Comparison of ENCODE assay signal across 10 cellular contexts in genomic region chr17:69060835-69061234, GRCh38. TPM values are rescaled to one million over a fixed set of nuclear protein-coding genes. Genes with fewer than 3 reads are reported as not detected.
DNase-seq lines count a peak whose midpoint lies in the region; ATAC-seq and TF ChIP-seq lines count a peak whose summit lies in the region.
"Had no signal": no experiment of that assay in that cellular context is flagged by ENCODE, and none has a peak within 500 bp of the region (broad histone marks: within the 10 kb centered on the region; RNA-seq: fewer than 3 reads in every experiment).

Gene ABCA9 (minus strand): TSS chr17:69060927. CDS start chr17:69051126, 9,801 bp downstream.

- H3K9me3 ChIP-seq in testis, result no peaks in the 10 kb centered on the region
- H3K9me3 ChIP-seq: SJCRH30 had no signal

- peak within 1 kb of the TSS; percentile 18 to 23 for H3K4me3 ChIP-seq in testis
- H3K4me3 ChIP-seq: SJCRH30 had no signal

- H3K27ac ChIP-seq in testis, result peak within 1 kb of the TSS; percentile 40 to 81
- H3K27ac ChIP-seq: SJCRH30 had no signal

- peaks cover 23% of the 10 kb centered on the region for H3K4me1 ChIP-seq in testis
- H3K4me1 ChIP-seq: SJCRH30 had no signal

- no peak for TF ChIP-seq POLR2A in testis (IDR thresholded peaks at IDR 0.05)

- H3K27me3 ChIP-seq in testis, result no peaks in the 10 kb centered on the region
- H3K27me3 ChIP-seq: SJCRH30 had no signal

- TF ChIP-seq CTCF in testis (IDR thresholded peaks at IDR 0.05), result no peak

- WGBS in testis, 2 donors, result 27 to 32% methylated on average over 2 of the region's 2 CpGs

- no peak for ATAC-seq in GM21737 (IDR thresholded peaks at IDR 0.05; ENCODE audit: unreplicated experiment)

- H3K36me3 ChIP-seq in testis (ENCODE audit: low read depth, missing control alignments), result no peaks in the 10 kb centered on the region
- H3K36me3 ChIP-seq: SJCRH30 had no signal

- intact Hi-C loops in testis (cut with DNase I; ENCODE audit: low total_unique reads), result no loop called here

- peak; percentile 4 for DNase-seq in NCI-H69 (lab: John Stamatoyannopoulos, UW)
- DNase-seq in dermis blood vessel endothelial cell, result peak; percentile 75
- DNase-seq in mesenteric fat pad (ENCODE audit: low spot score), result no peak
- DNase-seq in testis, result peak; percentile 36
- DNase-seq in ureter (ENCODE audit: low spot score), result no peak
- DNase-seq in iPS-NIHi11 (ENCODE audit: low spot score), result no peak
- DNase-seq: NCI-H1105 treated with DMSO at 0.1 percent for 48 hours; SJCRH30; stimulated activated CD4-positive, alpha-beta T cell treated with anti-CD3 and anti-CD28 coated beads, Interleukin-4, amount 100 ng/mL, for 24 hours had no signal

RNA-seq across cellular contexts. Expression of gene ABCA9, which starts in this region (rescaled TPM):
- total RNA-seq in dermis blood vessel endothelial cell, result 3.2 and 3.3 TPM in 2 replicates
- total RNA-seq in mesenteric fat pad, result 57.5 TPM
- 10 to 100 TPM; 12.7 to 13.8 TPM for total RNA-seq in testis
- 5.0 TPM for polyA plus RNA-seq in testis (ENCODE audit: insufficient read depth, low read depth, low replicate concordance)
- 4.3 TPM for total RNA-seq in ureter
- total RNA-seq: SJCRH30 had no signal

Comparison
In these comparisons a context has a peak if more than half of its experiments do, and no peak if none do; other contexts are left out.
1. DNase-seq: peak in NCI-H69 (single experiment), dermis blood vessel endothelial cell (single experiment) and testis (single experiment); none in mesenteric fat pad (single experiment), ureter (single experiment) and iPS-NIHi11 (single experiment).